ENCODE assay signal across 1 cellular context in the genomic region with DNA sequence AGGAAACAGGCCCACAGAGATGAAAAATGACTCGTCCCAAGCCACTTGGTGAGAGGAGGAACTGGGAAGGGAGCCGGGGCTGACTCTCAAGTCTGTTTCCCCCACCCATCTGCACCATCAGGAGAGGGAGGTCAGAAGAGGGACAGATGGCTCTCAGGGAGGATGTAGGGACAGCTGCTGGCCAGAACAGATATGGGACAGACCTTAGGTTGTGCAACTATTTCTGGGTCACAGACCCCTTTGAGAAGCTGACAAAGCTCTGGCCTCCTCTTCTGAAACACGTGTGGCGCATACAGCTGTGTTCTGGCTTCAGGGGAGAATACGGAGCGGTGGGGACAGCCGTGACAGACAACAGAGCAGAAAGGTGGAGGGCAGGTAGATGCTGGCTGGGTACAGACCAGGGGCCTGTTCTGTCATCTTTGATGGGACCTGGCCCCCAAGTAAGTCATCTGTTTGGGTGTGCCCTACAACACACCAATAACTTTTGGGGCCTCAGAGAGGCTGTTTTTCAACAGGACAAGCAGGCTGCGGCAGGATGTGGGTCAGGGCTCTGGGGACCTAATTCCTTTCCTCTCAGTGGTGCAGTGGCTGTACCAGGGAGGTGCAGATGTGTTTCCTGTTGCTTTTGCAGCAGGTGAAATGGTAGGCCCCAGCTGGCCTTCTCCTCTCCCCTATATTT.
TF ChIP-seq lines count a peak whose summit lies in the region.

No MANE protein-coding gene starts in this region.

TF ChIP-seq in K562, 482 proteins besides CTCF, POLR2A, EP300 and RAD21 (continued from another document and continues in another):
- TF ChIP-seq, protein P1, sequence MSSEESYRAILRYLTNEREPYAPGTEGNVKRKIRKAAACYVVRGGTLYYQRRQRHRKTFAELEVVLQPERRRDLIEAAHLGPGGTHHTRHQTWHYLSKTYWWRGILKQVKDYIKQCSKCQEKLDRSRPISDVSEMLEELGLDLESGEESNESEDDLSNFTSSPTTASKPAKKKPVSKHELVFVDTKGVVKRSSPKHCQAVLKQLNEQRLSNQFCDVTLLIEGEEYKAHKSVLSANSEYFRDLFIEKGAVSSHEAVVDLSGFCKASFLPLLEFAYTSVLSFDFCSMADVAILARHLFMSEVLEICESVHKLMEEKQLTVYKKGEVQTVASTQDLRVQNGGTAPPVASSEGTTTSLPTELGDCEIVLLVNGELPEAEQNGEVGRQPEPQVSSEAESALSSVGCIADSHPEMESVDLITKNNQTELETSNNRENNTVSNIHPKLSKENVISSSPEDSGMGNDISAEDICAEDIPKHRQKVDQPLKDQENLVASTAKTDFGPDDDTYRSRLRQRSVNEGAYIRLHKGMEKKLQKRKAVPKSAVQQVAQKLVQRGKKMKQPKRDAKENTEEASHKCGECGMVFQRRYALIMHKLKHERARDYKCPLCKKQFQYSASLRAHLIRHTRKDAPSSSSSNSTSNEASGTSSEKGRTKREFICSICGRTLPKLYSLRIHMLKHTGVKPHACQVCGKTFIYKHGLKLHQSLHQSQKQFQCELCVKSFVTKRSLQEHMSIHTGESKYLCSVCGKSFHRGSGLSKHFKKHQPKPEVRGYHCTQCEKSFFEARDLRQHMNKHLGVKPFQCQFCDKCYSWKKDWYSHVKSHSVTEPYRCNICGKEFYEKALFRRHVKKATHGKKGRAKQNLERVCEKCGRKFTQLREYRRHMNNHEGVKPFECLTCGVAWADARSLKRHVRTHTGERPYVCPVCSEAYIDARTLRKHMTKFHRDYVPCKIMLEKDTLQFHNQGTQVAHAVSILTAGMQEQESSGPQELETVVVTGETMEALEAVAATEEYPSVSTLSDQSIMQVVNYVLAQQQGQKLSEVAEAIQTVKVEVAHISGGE (CRISPR knock-in tag; IDR thresholded peaks at IDR 0.05), result peak in 1 of 3 experiments; percentile 73; a peak in 2 of 6 replicates
- TF ChIP-seq PHB2 (IDR thresholded peaks at IDR 0.05; ENCODE audit: low read depth) (peak; percentile 81; the same call in 1 of the 2 replicates), TBP (optimal IDR thresholded peaks at IDR 0.05; ENCODE audit: low read depth, low read length) (no peak), ZNF263 (CRISPR knock-in tag; IDR thresholded peaks at IDR 0.05; ENCODE audit: borderline replicate concordance) (peak; percentile 38; the same call in 1 of the 2 replicates), ZNF766 (CRISPR knock-in tag; conservative IDR thresholded peaks at IDR 0.05) (peak; percentile 83), SMAD3 (CRISPR knock-in tag; conservative IDR thresholded peaks at IDR 0.05) (0 out of 2 replicates have a peak, but pooled peaks have one; percentile 71), RB1 (IDR thresholded peaks at IDR 0.05; ENCODE audit: low read depth) (peak; percentile 37; the same call in 1 of the 2 replicates), ZNF644 (tag; IDR thresholded peaks at IDR 0.05; ENCODE audit: low read depth) (0 out of 2 replicates have a peak, but pooled peaks have one; percentile 48), ETS2 (tag; IDR thresholded peaks at IDR 0.05; ENCODE audit: borderline replicate concordance, poor library complexity, severe bottlenecking) (no peak), NCOA4 (IDR thresholded peaks at IDR 0.05; ENCODE audit: partially characterized antibody) (no peak), ZNF41 (CRISPR knock-in tag; conservative IDR thresholded peaks at IDR 0.05) (no peak), FIP1L1 (IDR thresholded peaks at IDR 0.05; ENCODE audit: low read depth, low read length, poor library complexity, severe bottlenecking) (no peak), ZKSCAN8 (CRISPR knock-in tag; IDR thresholded peaks at IDR 0.05) (peak; percentile 72; the same call in 1 of the 2 replicates), ZNF695 (CRISPR knock-in tag; IDR thresholded peaks at IDR 0.05) (no peak), TAL1 (IDR thresholded peaks at IDR 0.05) (peak; percentile 96), KAT2B (IDR thresholded peaks at IDR 0.05; ENCODE audit: low read depth, low read length) (no peak), CEBPG (CRISPR knock-in tag; IDR thresholded peaks at IDR 0.05) (peak; percentile 98), CEBPG (tag; conservative IDR thresholded peaks at IDR 0.05 in 1 of 2, IDR thresholded peaks at IDR 0.05 in 1 of 2) (peak; percentile 78 to 88), ZNF384 (IDR thresholded peaks at IDR 0.05; ENCODE audit: low read depth, low read length) (no peak), ZNF445 (CRISPR knock-in tag; IDR thresholded peaks at IDR 0.05; ENCODE audit: low read depth) (no peak), SRSF7 (optimal IDR thresholded peaks at IDR 0.05; ENCODE audit: low read depth, low read length) (no peak), NBN (IDR thresholded peaks at IDR 0.05; ENCODE audit: low read depth) (peak; percentile 87; the same call in 1 of the 2 replicates), ATF7 (IDR thresholded peaks at IDR 0.05) (peak; percentile 22; the same call in 1 of the 2 replicates), CBX2 (IDR thresholded peaks at IDR 0.05; ENCODE audit: insufficient read depth, low read length, poor library complexity, severe bottlenecking) (no peak), PML (IDR thresholded peaks at IDR 0.05; ENCODE audit: low read length) (peak; percentile 94), ZNF324 (CRISPR knock-in tag; IDR thresholded peaks at IDR 0.05) (0 out of 2 replicates have a peak, but pooled peaks have one; percentile 42)
- TF ChIP-seq, protein P2, sequence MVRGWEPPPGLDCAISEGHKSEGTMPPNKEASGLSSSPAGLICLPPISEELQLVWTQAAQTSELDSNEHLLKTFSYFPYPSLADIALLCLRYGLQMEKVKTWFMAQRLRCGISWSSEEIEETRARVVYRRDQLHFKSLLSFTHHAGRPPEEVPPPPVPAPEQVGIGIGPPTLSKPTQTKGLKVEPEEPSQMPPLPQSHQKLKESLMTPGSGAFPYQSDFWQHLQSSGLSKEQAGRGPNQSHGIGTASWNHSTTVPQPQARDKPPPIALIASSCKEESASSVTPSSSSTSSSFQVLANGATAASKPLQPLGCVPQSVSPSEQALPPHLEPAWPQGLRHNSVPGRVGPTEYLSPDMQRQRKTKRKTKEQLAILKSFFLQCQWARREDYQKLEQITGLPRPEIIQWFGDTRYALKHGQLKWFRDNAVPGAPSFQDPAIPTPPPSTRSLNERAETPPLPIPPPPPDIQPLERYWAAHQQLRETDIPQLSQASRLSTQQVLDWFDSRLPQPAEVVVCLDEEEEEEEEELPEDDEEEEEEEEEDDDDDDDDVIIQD (CRISPR knock-in tag; IDR thresholded peaks at IDR 0.05), result no peak
- TF ChIP-seq, protein P3, sequence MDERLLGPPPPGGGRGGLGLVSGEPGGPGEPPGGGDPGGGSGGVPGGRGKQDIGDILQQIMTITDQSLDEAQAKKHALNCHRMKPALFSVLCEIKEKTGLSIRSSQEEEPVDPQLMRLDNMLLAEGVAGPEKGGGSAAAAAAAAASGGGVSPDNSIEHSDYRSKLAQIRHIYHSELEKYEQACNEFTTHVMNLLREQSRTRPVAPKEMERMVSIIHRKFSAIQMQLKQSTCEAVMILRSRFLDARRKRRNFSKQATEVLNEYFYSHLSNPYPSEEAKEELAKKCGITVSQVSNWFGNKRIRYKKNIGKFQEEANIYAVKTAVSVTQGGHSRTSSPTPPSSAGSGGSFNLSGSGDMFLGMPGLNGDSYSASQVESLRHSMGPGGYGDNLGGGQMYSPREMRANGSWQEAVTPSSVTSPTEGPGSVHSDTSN (CRISPR knock-in tag; IDR thresholded peaks at IDR 0.05; ENCODE audit: low read depth), result no peak
- TF ChIP-seq, protein P3 (tag; conservative IDR thresholded peaks at IDR 0.05; ENCODE audit: low read depth), result peak; percentile 28; the same call in 1 of the 2 replicates
- TF ChIP-seq, protein P4, sequence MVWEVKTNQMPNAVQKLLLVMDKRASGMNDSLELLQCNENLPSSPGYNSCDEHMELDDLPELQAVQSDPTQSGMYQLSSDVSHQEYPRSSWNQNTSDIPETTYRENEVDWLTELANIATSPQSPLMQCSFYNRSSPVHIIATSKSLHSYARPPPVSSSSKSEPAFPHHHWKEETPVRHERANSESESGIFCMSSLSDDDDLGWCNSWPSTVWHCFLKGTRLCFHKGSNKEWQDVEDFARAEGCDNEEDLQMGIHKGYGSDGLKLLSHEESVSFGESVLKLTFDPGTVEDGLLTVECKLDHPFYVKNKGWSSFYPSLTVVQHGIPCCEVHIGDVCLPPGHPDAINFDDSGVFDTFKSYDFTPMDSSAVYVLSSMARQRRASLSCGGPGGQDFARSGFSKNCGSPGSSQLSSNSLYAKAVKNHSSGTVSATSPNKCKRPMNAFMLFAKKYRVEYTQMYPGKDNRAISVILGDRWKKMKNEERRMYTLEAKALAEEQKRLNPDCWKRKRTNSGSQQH (CRISPR knock-in tag; IDR thresholded peaks at IDR 0.05), result no peak
- TF ChIP-seq, protein P5, sequence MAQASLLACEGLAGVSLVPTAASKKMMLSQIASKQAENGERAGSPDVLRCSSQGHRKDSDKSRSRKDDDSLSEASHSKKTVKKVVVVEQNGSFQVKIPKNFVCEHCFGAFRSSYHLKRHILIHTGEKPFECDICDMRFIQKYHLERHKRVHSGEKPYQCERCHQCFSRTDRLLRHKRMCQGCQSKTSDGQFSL (CRISPR knock-in tag; IDR thresholded peaks at IDR 0.05), result no peak; the same call in 1 of the 2 replicates
- TF ChIP-seq, protein P5 (tag; IDR thresholded peaks at IDR 0.05), result no peak
- TF ChIP-seq, protein P6, sequence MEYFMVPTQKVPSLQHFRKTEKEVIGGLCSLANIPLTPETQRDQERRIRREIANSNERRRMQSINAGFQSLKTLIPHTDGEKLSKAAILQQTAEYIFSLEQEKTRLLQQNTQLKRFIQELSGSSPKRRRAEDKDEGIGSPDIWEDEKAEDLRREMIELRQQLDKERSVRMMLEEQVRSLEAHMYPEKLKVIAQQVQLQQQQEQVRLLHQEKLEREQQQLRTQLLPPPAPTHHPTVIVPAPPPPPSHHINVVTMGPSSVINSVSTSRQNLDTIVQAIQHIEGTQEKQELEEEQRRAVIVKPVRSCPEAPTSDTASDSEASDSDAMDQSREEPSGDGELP (CRISPR knock-in tag; IDR thresholded peaks at IDR 0.05; ENCODE audit: borderline replicate concordance), result peak; percentile 97
- TF ChIP-seq, protein P7, sequence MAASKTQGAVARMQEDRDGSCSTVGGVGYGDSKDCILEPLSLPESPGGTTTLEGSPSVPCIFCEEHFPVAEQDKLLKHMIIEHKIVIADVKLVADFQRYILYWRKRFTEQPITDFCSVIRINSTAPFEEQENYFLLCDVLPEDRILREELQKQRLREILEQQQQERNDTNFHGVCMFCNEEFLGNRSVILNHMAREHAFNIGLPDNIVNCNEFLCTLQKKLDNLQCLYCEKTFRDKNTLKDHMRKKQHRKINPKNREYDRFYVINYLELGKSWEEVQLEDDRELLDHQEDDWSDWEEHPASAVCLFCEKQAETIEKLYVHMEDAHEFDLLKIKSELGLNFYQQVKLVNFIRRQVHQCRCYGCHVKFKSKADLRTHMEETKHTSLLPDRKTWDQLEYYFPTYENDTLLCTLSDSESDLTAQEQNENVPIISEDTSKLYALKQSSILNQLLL (CRISPR knock-in tag; IDR thresholded peaks at IDR 0.05; ENCODE audit: borderline replicate concordance), result no peak
- TF ChIP-seq, protein P8, sequence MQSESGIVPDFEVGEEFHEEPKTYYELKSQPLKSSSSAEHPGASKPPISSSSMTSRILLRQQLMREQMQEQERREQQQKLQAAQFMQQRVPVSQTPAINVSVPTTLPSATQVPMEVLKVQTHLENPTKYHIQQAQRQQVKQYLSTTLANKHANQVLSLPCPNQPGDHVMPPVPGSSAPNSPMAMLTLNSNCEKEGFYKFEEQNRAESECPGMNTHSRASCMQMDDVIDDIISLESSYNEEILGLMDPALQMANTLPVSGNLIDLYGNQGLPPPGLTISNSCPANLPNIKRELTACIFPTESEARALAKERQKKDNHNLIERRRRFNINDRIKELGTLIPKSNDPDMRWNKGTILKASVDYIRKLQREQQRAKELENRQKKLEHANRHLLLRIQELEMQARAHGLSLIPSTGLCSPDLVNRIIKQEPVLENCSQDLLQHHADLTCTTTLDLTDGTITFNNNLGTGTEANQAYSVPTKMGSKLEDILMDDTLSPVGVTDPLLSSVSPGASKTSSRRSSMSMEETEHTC (IDR thresholded peaks at IDR 0.05), result 0 out of 2 replicates have a peak, but pooled peaks have one; percentile 30
- TF ChIP-seq, protein P9, sequence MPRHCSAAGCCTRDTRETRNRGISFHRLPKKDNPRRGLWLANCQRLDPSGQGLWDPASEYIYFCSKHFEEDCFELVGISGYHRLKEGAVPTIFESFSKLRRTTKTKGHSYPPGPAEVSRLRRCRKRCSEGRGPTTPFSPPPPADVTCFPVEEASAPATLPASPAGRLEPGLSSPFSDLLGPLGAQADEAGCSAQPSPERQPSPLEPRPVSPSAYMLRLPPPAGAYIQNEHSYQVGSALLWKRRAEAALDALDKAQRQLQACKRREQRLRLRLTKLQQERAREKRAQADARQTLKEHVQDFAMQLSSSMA (CRISPR knock-in tag; IDR thresholded peaks at IDR 0.05), result no peak
- TF ChIP-seq, protein P10, sequence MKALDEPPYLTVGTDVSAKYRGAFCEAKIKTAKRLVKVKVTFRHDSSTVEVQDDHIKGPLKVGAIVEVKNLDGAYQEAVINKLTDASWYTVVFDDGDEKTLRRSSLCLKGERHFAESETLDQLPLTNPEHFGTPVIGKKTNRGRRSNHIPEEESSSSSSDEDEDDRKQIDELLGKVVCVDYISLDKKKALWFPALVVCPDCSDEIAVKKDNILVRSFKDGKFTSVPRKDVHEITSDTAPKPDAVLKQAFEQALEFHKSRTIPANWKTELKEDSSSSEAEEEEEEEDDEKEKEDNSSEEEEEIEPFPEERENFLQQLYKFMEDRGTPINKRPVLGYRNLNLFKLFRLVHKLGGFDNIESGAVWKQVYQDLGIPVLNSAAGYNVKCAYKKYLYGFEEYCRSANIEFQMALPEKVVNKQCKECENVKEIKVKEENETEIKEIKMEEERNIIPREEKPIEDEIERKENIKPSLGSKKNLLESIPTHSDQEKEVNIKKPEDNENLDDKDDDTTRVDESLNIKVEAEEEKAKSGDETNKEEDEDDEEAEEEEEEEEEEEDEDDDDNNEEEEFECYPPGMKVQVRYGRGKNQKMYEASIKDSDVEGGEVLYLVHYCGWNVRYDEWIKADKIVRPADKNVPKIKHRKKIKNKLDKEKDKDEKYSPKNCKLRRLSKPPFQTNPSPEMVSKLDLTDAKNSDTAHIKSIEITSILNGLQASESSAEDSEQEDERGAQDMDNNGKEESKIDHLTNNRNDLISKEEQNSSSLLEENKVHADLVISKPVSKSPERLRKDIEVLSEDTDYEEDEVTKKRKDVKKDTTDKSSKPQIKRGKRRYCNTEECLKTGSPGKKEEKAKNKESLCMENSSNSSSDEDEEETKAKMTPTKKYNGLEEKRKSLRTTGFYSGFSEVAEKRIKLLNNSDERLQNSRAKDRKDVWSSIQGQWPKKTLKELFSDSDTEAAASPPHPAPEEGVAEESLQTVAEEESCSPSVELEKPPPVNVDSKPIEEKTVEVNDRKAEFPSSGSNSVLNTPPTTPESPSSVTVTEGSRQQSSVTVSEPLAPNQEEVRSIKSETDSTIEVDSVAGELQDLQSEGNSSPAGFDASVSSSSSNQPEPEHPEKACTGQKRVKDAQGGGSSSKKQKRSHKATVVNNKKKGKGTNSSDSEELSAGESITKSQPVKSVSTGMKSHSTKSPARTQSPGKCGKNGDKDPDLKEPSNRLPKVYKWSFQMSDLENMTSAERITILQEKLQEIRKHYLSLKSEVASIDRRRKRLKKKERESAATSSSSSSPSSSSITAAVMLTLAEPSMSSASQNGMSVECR (CRISPR knock-in tag; IDR thresholded peaks at IDR 0.05), result peak; percentile 80
